In the genomic region with DNA sequence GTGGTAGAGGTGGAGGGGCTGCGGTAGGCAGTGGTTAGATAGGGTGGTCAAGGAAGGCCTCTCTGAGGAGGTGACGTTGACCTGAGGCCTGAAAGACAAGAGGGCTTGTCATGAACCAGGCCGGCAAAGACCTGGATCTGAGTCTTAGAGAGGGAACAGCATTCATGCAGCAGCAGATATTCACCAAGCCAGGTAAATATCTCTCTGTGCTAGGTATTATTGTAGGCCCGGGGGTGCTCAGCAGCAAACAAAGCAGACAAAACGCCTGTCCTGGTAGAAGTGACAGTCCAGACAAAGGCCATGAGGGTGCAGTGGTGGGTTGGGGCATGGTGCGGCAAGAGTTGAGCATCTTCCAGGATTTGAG, we compare ENCODE assay signal across 1 cellular context.
TF ChIP-seq lines count a peak whose summit lies in the region.

No MANE protein-coding gene starts in this region.

TF ChIP-seq in H1, 55 proteins besides CTCF, POLR2A, EP300 and RAD21 (continued from another document):
- no peak for TF ChIP-seq TAF7 (optimal IDR thresholded peaks at IDR 0.05; ENCODE audit: borderline replicate concordance, low read depth, low read length)
- TF ChIP-seq RBBP5 (IDR thresholded peaks at IDR 0.05; ENCODE audit: borderline replicate concordance, low read depth, low read length), result no peak
- no peak for TF ChIP-seq PHF8 (conservative IDR thresholded peaks at IDR 0.05; ENCODE audit: low read depth, low read length)
- TF ChIP-seq, protein P1, sequence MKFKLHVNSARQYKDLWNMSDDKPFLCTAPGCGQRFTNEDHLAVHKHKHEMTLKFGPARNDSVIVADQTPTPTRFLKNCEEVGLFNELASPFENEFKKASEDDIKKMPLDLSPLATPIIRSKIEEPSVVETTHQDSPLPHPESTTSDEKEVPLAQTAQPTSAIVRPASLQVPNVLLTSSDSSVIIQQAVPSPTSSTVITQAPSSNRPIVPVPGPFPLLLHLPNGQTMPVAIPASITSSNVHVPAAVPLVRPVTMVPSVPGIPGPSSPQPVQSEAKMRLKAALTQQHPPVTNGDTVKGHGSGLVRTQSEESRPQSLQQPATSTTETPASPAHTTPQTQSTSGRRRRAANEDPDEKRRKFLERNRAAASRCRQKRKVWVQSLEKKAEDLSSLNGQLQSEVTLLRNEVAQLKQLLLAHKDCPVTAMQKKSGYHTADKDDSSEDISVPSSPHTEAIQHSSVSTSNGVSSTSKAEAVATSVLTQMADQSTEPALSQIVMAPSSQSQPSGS (IDR thresholded peaks at IDR 0.05; ENCODE audit: low read length), result no peak
- no peak for TF ChIP-seq TCF12 (IDR thresholded peaks at IDR 0.05; ENCODE audit: low read depth, low read length)
- TF ChIP-seq BACH1 (IDR thresholded peaks at IDR 0.05; ENCODE audit: low read length), result no peak
- no peak for TF ChIP-seq CBX8 (IDR thresholded peaks at IDR 0.05; ENCODE audit: borderline replicate concordance, low read depth, low read length)
- no peak for TF ChIP-seq HDAC6 (IDR thresholded peaks at IDR 0.05; ENCODE audit: low read depth, low read length)
- TF ChIP-seq, protein P2, sequence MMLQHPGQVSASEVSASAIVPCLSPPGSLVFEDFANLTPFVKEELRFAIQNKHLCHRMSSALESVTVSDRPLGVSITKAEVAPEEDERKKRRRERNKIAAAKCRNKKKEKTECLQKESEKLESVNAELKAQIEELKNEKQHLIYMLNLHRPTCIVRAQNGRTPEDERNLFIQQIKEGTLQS (IDR thresholded peaks at IDR 0.05; ENCODE audit: insufficient read depth, low read depth, low read length), result no peak
- TF ChIP-seq SIN3A (conservative IDR thresholded peaks at IDR 0.05 in 1 of 2, IDR thresholded peaks at IDR 0.05 in 1 of 2; ENCODE audit: low read depth in 1 of 2, low read length in 2 of 2), result no peak
